ENCODE assay signal across 2 cellular contexts in genomic region chr19:22105016-22105415, GRCh38.
DNase-seq lines count a peak whose midpoint lies in the region; ATAC-seq lines count a peak whose summit lies in the region.
"Not testable (repeated sequence)": the region's sequence is repeated elsewhere in the genome, so short reads cannot be mapped to it uniquely, and the experiment has no call there.

No MANE protein-coding gene starts in this region.

- DNase-seq in activated gamma-delta T cell (lab: John Stamatoyannopoulos, UW) = peak; percentile 7
- DNase-seq in stimulated activated naive CD8-positive, alpha-beta T cell treated with anti-CD3 and anti-CD28 coated beads, Interleukin-15, amount 100 ng/mL, for 72 hours = not testable (repeated sequence)

- not testable (repeated sequence) for H3K27ac Mint-ChIP-seq in stimulated activated naive CD8-positive, alpha-beta T cell treated with anti-CD3 and anti-CD28 coated beads, Interleukin-15, amount 100 ng/mL, for 72 hours

- not testable (repeated sequence) for H3K9me3 Mint-ChIP-seq in stimulated activated naive CD8-positive, alpha-beta T cell treated with anti-CD3 and anti-CD28 coated beads, Interleukin-15, amount 100 ng/mL, for 72 hours

- H3K4me1 Mint-ChIP-seq in stimulated activated naive CD8-positive, alpha-beta T cell treated with anti-CD3 and anti-CD28 coated beads, Interleukin-15, amount 100 ng/mL, for 72 hours = not testable (repeated sequence)

- peak; percentile 69 for ATAC-seq in stimulated activated naive CD8-positive, alpha-beta T cell treated with anti-CD3 and anti-CD28 coated beads, Interleukin-15, amount 100 ng/mL, for 72 hours

- H3K27me3 Mint-ChIP-seq in stimulated activated naive CD8-positive, alpha-beta T cell treated with anti-CD3 and anti-CD28 coated beads, Interleukin-15, amount 100 ng/mL, for 72 hours = not testable (repeated sequence)

- not testable (repeated sequence) for H3K4me3 Mint-ChIP-seq in stimulated activated naive CD8-positive, alpha-beta T cell treated with anti-CD3 and anti-CD28 coated beads, Interleukin-15, amount 100 ng/mL, for 72 hours
